ENCODE assay signal across 17 cellular contexts in genomic region chr3:128281461-128282367, GRCh38.
DNase-seq lines count a peak whose midpoint lies in the region; ATAC-seq and TF ChIP-seq lines count a peak whose summit lies in the region.
"Had no signal": no experiment of that assay in that cellular context is flagged by ENCODE, and none has a peak within 500 bp of the region (broad histone marks: within the 10 kb centered on the region; RNA-seq: fewer than 3 reads in every experiment).

No MANE protein-coding gene starts in this region.

- H3K27me3 ChIP-seq in sigmoid colon: no peaks in the 10 kb centered on the region

- H3K27me3 Mint-ChIP-seq in T-helper 17 cell: no peaks in the 10 kb centered on the region
- H3K27me3 Mint-ChIP-seq in chondrocyte (ENCODE audit: low read depth): no peaks in the 10 kb centered on the region
- H3K27me3 Mint-ChIP-seq: B cell, memory B cell had no signal

- DNase-seq in T-helper 17 cell: no peak
- DNase-seq in chondrocyte (ENCODE audit: low spot score): peak; percentile 83
- DNase-seq in left lobe of liver (ENCODE audit: low spot score): no peak
- no peak for DNase-seq in sigmoid colon
- DNase-seq in COLO668 (lab: John Stamatoyannopoulos, UW; ENCODE audit: unreplicated experiment): no peak
- no peak for DNase-seq in GDM1 (lab: John Stamatoyannopoulos, UW)
- DNase-seq: activated naive CD4-positive, alpha-beta T cell treated with anti-CD3 and anti-CD28 coated beads for 36 hours; cortex of kidney; immature natural killer cell; MM.1S; NCI-H187 treated with DMSO at 0.1 percent for 48 hours; stimulated activated CD4-positive, alpha-beta T cell treated with anti-CD3 and anti-CD28 coated beads, Interleukin-4, amount 100 ng/mL, for 24 hours had no signal

- no peaks in the 10 kb centered on the region for H3K36me3 ChIP-seq in sigmoid colon

- TF ChIP-seq POLR2A in sigmoid colon (IDR thresholded peaks at IDR 0.05): no peak
- no peak for TF ChIP-seq POLR2A in GM18505 (IDR thresholded peaks at IDR 0.05; ENCODE audit: borderline replicate concordance, extremely low read depth, insufficient read depth, insufficient read length)

- H3K4me3 Mint-ChIP-seq in T-helper 17 cell: no peak overlapping the region
- H3K4me3 Mint-ChIP-seq in chondrocyte (ENCODE audit: unreplicated experiment): no peak overlapping the region
- H3K4me3 Mint-ChIP-seq: activated naive CD4-positive, alpha-beta T cell treated with anti-CD3 and anti-CD28 coated beads for 36 hours; B cell; immature natural killer cell; memory B cell; T-helper 1 cell treated with Interleukin-12 subunit alpha and Interleukin-12 subunit beta and Interleukin-4 antibody, amounts not matched to agents 30 μg/mL and 1 μg/mL, for 36 hours had no signal

- TF ChIP-seq EP300 in sigmoid colon (IDR thresholded peaks at IDR 0.05): no peak

- H3K4me1 Mint-ChIP-seq in T-helper 17 cell: peaks cover 16% of the 10 kb centered on the region
- peaks cover 39% of the 10 kb centered on the region for H3K4me1 Mint-ChIP-seq in chondrocyte (ENCODE audit: low read depth)
- H3K4me1 Mint-ChIP-seq: B cell, immature natural killer cell, memory B cell had no signal

- H3K36me3 Mint-ChIP-seq in T-helper 17 cell (ENCODE audit: low read depth): peaks cover 6% of the 10 kb centered on the region
- H3K36me3 Mint-ChIP-seq in chondrocyte (ENCODE audit: low read depth): peaks cover 6% of the 10 kb centered on the region

- TF ChIP-seq CTCF in chondrocyte (IDR thresholded peaks at IDR 0.05) (no peak), sigmoid colon (IDR thresholded peaks at IDR 0.05) (no peak)

- intact Hi-C loops in sigmoid colon (cut with DNase I): no loop called here

- WGBS in sigmoid colon, 2 donors: 89 to 92% methylated on average over 11 of the region's 11 CpGs

- peak overlapping the region in 3 of 4 donors; percentile 46 to 68 (median 51) for H3K27ac ChIP-seq in sigmoid colon
- H3K27ac ChIP-seq: epithelial cell of prostate had no signal

- ATAC-seq in T-helper 17 cell (no peak), left lobe of liver (peak; percentile 59), GM18505 (IDR thresholded peaks at IDR 0.05; ENCODE audit: unreplicated experiment) (no peak)

- H3K4me3 ChIP-seq in sigmoid colon: no peak overlapping the region

- no peaks in the 10 kb centered on the region for H3K9me3 Mint-ChIP-seq in chondrocyte (ENCODE audit: low read depth)
- H3K9me3 Mint-ChIP-seq: activated naive CD4-positive, alpha-beta T cell treated with anti-CD3 and anti-CD28 coated beads for 36 hours; immature natural killer cell; memory B cell; T-helper 1 cell treated with Interleukin-12 subunit alpha and Interleukin-12 subunit beta and Interleukin-4 antibody, amounts not matched to agents 30 μg/mL and 1 μg/mL, for 36 hours had no signal

- peaks cover 0 to 58% (median 40%) of the 10 kb centered on the region in 4 donors for H3K4me1 ChIP-seq in sigmoid colon

- H3K9me3 ChIP-seq in T-helper 17 cell (ENCODE audit: control insufficient read depth, low read length, poor library complexity, severe bottlenecking) (no peaks in the 10 kb centered on the region), sigmoid colon (no peaks in the 10 kb centered on the region)

- H3K27ac Mint-ChIP-seq in T-helper 17 cell (peak overlapping the region; percentile 73), chondrocyte (ENCODE audit: unreplicated experiment) (no peak overlapping the region)
- H3K27ac Mint-ChIP-seq: activated naive CD4-positive, alpha-beta T cell treated with anti-CD3 and anti-CD28 coated beads for 36 hours; B cell; immature natural killer cell; memory B cell; T-helper 1 cell treated with Interleukin-12 subunit alpha and Interleukin-12 subunit beta and Interleukin-4 antibody, amounts not matched to agents 30 μg/mL and 1 μg/mL, for 36 hours had no signal
